Comparison of ENCODE assay signal across 20 cellular contexts in genomic region chr2:37838541-37839167, GRCh38.
"Had no signal": no experiment of that assay in that cellular context is flagged by ENCODE, and none has a peak within 500 bp of the region (broad histone marks: within the 10 kb centered on the region; RNA-seq: fewer than 3 reads in every experiment).

No MANE protein-coding gene starts in this region.

- H3K27me3 ChIP-seq: brain microvascular endothelial cell, gastrocnemius medialis, heart left ventricle, neutrophil, tibial artery, vagina had no signal

- H3K4me3 ChIP-seq: coronary artery, gastrocnemius medialis, heart left ventricle, tibial artery, vagina had no signal

- H3K36me3 ChIP-seq: brain microvascular endothelial cell, gastrocnemius medialis, heart left ventricle, neutrophil, tibial artery, vagina had no signal

- H3K4me1 Mint-ChIP-seq: naive thymus-derived CD8-positive, alpha-beta T cell had no signal

- DNase-seq: activated CD4-positive, alpha-beta T cell treated with anti-CD3 and anti-CD28 coated beads, Interleukin-2, amount 10 ng/mL, durations not matched to agents 7 days and 5 days; activated CD8-positive, alpha-beta memory T cell treated with anti-CD3 and anti-CD28 coated beads, Interleukin-2, amount 50 U/mL, for 4 hours; activated effector memory CD4-positive, alpha-beta T cell treated with Interleukin-2 at 50 U/mL for 16 hours; activated naive CD4-positive, alpha-beta T cell treated with anti-CD3 and anti-CD28 coated beads, Interleukin-2, amount 50 U/mL, for 16 hours; activated T-cell treated with anti-CD3 and anti-CD28 coated beads, Interleukin-2, amount 50 U/mL, for 4 hours; aorta; brain microvascular endothelial cell; central memory CD4-positive, alpha-beta T cell; erythroblast; gastrocnemius medialis; naive thymus-derived CD8-positive, alpha-beta T cell; retina; stimulated activated naive CD4-positive, alpha-beta T cell; substantia nigra; tibial artery had no signal

- H3K9me3 ChIP-seq: gastrocnemius medialis, heart left ventricle, neutrophil, tibial artery, vagina had no signal

- H3K27ac Mint-ChIP-seq: activated CD4-positive, alpha-beta T cell treated with anti-CD3 and anti-CD28 coated beads, Interleukin-2, amount 10 ng/mL, durations not matched to agents 7 days and 5 days had no signal

- H3K27ac ChIP-seq: brain microvascular endothelial cell, coronary artery, gastrocnemius medialis, neutrophil, tibial artery, vagina had no signal

- H3K4me3 Mint-ChIP-seq: activated CD4-positive, alpha-beta T cell treated with anti-CD3 and anti-CD28 coated beads, Interleukin-2, amount 10 ng/mL, durations not matched to agents 7 days and 5 days; activated T-cell treated with anti-CD3 and anti-CD28 coated beads, Interleukin-2, amount 50 U/mL, for 4 hours; naive thymus-derived CD8-positive, alpha-beta T cell had no signal

- H3K4me1 ChIP-seq: gastrocnemius medialis, tibial artery, vagina had no signal

- ATAC-seq: activated CD4-positive, CD25-positive, alpha-beta regulatory T cell treated with anti-CD3 and anti-CD28 coated beads, Interleukin-2, amount 50 U/mL, for 24 hours; activated T-cell treated with anti-CD3 and anti-CD28 coated beads, Interleukin-2, amount 50 U/mL, for 4 hours; naive thymus-derived CD8-positive, alpha-beta T cell had no signal

- H3K36me3 Mint-ChIP-seq: naive thymus-derived CD8-positive, alpha-beta T cell had no signal
